In genomic region chr17:45431531-45432404, GRCh38 we compare ENCODE assay signal across 8 cellular contexts.
DNase-seq lines count a peak whose midpoint lies in the region; ATAC-seq and FAIRE-seq lines count a peak whose summit lies in the region.

No MANE protein-coding gene starts in this region.

- H3K27me3 Mint-ChIP-seq in memory B cell = no peaks in the 10 kb centered on the region

- DNase-seq in GM18507 (ENCODE audit: extremely low spot score, insufficient read length, low read depth) = peak; percentile 82
- DNase-seq in NCI-H526 (lab: John Stamatoyannopoulos, UW) = peak; percentile 66 to 95
- peak; percentile 37 to 41 for DNase-seq in activated CD4-positive, alpha-beta T cell treated with anti-CD3 and anti-CD28 coated beads, Interleukin-2, amount 50 U/mL, for 24 hours (ENCODE audit: low read depth in 1 of 2, low spot score in 1 of 2)
- DNase-seq in ecto neural progenitor cell (ENCODE audit: low spot score) = peak; percentile 93
- no peak for DNase-seq in memory B cell (ENCODE audit: low spot score in 2 of 2)
- peak; percentile 46 to 50 for DNase-seq in stimulated activated CD8-positive, alpha-beta memory T cell treated with anti-CD3 and anti-CD28 coated beads, Interleukin-2, amount 100 ng/mL, for 1 hour (ENCODE audit: low read depth in 2 of 2)
- DNase-seq in GOT3 (lab: John Stamatoyannopoulos, UW) = no peak

- no peaks in the 10 kb centered on the region for H3K9me3 Mint-ChIP-seq in memory B cell

- FAIRE-seq in GM18507 (lab: Jason Lieb, UNC) = peak; percentile 79

- peaks cover 17% of the 10 kb centered on the region for H3K4me1 Mint-ChIP-seq in memory B cell

- no peaks in the 10 kb centered on the region for H3K36me3 Mint-ChIP-seq in memory B cell

- ATAC-seq in HG03095 (IDR thresholded peaks at IDR 0.05; ENCODE audit: unreplicated experiment) (peak; percentile 43), memory B cell (ENCODE audit: low read depth) (peak; percentile 31)

- H3K4me3 Mint-ChIP-seq in memory B cell = peak overlapping the region; percentile 89

- H3K27ac Mint-ChIP-seq in memory B cell = peak overlapping the region; percentile 35

Comparison
In these comparisons a context has a peak if more than half of its experiments do, and no peak if none do; other contexts are left out.
1. DNase-seq: peak in GM18507 (single experiment), NCI-H526 (2 of 2), activated CD4-positive, alpha-beta T cell treated with anti-CD3 and anti-CD28 coated beads, Interleukin-2, amount 50 U/mL, for 24 hours (2 of 2), ecto neural progenitor cell (single experiment) and stimulated activated CD8-positive, alpha-beta memory T cell treated with anti-CD3 and anti-CD28 coated beads, Interleukin-2, amount 100 ng/mL, for 1 hour (2 of 2); none in memory B cell (0 of 2) and GOT3 (single experiment).